ENCODE assay signal across 1 cellular context in genomic region chr17:35371934-35372333, GRCh38.
TF ChIP-seq lines count a peak whose summit lies in the region.

No MANE protein-coding gene starts in this region.

TF ChIP-seq in IMR-90, 13 proteins besides CTCF, POLR2A, EP300 and RAD21 (continued from another document):
- no peak for TF ChIP-seq BHLHE40 (IDR thresholded peaks at IDR 0.05; ENCODE audit: low read depth, low read length)
- no peak for TF ChIP-seq MAZ (IDR thresholded peaks at IDR 0.05; ENCODE audit: borderline replicate concordance, low read depth, low read length)
